ENCODE assay signal across 1 cellular context in genomic region chr13:110576070-110576394, GRCh38.
TF ChIP-seq lines count a peak whose summit lies in the region.

No MANE protein-coding gene starts in this region.

TF ChIP-seq in HepG2, 621 proteins besides CTCF, POLR2A, EP300 and RAD21:
- TF ChIP-seq ZNF383 (CRISPR knock-in tag; IDR thresholded peaks at IDR 0.05; ENCODE audit: borderline replicate concordance) (no peak), ZNF704 (CRISPR knock-in tag; IDR thresholded peaks at IDR 0.05; ENCODE audit: borderline replicate concordance) (no peak), SALL2 (CRISPR knock-in tag; IDR thresholded peaks at IDR 0.05) (no peak), KLF16 (CRISPR knock-in tag; IDR thresholded peaks at IDR 0.05) (no peak), YEATS4 (CRISPR knock-in tag; IDR thresholded peaks at IDR 0.05; ENCODE audit: borderline replicate concordance) (no peak), KAT7 (CRISPR knock-in tag; IDR thresholded peaks at IDR 0.05; ENCODE audit: borderline replicate concordance) (no peak), DZIP1 (CRISPR knock-in tag; IDR thresholded peaks at IDR 0.05) (no peak), RFX3 (CRISPR knock-in tag; IDR thresholded peaks at IDR 0.05) (no peak), SMAD9 (CRISPR knock-in tag; IDR thresholded peaks at IDR 0.05) (no peak), MEIS2 (CRISPR knock-in tag; IDR thresholded peaks at IDR 0.05) (no peak), ZNF7 (CRISPR knock-in tag; IDR thresholded peaks at IDR 0.05) (no peak), SYNCRIP (IDR thresholded peaks at IDR 0.05; ENCODE audit: insufficient read depth, low read depth, low read length) (no peak), ZEB1 (IDR thresholded peaks at IDR 0.05; ENCODE audit: insufficient replicate concordance, low read depth) (no peak), BRF2 (CRISPR knock-in tag; IDR thresholded peaks at IDR 0.05) (no peak), ADNP (CRISPR knock-in tag; IDR thresholded peaks at IDR 0.05) (no peak), NFYB (CRISPR knock-in tag; IDR thresholded peaks at IDR 0.05) (no peak), ZNF362 (CRISPR knock-in tag; IDR thresholded peaks at IDR 0.05; ENCODE audit: borderline replicate concordance) (no peak), ARNT (IDR thresholded peaks at IDR 0.05) (no peak)
TF ChIP-seq in HepG2: peak in this region for 0.
